Comparison of ENCODE assay signal across 18 cellular contexts in the genomic region with DNA sequence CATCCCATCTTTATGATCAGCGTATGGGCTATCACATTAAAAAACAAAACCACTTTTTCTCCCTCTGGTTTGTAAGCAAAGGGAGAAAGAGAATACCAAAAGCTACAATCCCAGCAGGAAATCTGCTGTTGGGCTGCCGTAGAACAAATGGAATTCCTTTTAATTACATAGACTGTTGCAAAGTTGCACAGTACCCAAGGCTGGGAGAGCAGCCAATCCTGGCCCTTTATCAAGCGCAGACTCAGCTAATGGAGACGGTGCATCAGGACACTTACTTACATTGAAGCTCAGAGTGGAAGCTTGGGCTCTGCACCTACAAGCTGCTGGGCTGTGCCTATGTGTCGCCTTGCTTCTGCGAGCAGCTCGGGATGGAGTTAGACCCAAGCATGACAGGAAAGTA. TPM values are rescaled to one million over a fixed set of nuclear protein-coding genes. Genes with fewer than 3 reads are reported as not detected.
"Had no signal": no experiment of that assay in that cellular context is flagged by ENCODE, and none has a peak within 500 bp of the region (broad histone marks: within the 10 kb centered on the region; RNA-seq: fewer than 3 reads in every experiment).

No MANE protein-coding gene starts in this region.

- H3K36me3 Mint-ChIP-seq: natural killer cell treated with Interleukin-12 subunit alpha and Interleukin-12 subunit beta and Interleukin-15 and Interleukin-18, amount 100 ng/mL, for 72 hours; stimulated activated naive B cell treated with anti-CD40 and anti-IgM and Interleukin-4, amounts not matched to agents 10 μg/mL and 1 μg/mL and 100 μg/mL, for 72 hours had no signal

- H3K36me3 ChIP-seq: cardiac muscle cell, colonic mucosa, right atrium auricular region, transverse colon had no signal

- H3K4me3 Mint-ChIP-seq: activated T-helper 17 cell treated with anti-CD3 and anti-CD28 coated beads, Interleukin-2, amount 50 U/mL, for 72 hours; natural killer cell treated with Interleukin-12 subunit alpha and Interleukin-12 subunit beta and Interleukin-15 and Interleukin-18, amount 100 ng/mL, for 72 hours; stimulated activated naive B cell treated with anti-CD40 and anti-IgM and Interleukin-4, amounts not matched to agents 10 μg/mL and 1 μg/mL and 100 μg/mL, for 72 hours had no signal

- DNase-seq: activated CD4-positive, alpha-beta T cell treated with anti-CD3 and anti-CD28 coated beads, Interleukin-2, amount 50 U/mL, for 4 hours; activated naive CD4-positive, alpha-beta T cell treated with Interleukin-2 at 50 U/mL for 16 hours; colonic mucosa; hippocampal formation; kidney; left ventricle myocardium superior; mesendoderm; stimulated activated CD4-positive, alpha-beta T cell treated with anti-CD3 and anti-CD28 coated beads, Interleukin-15, amount 100 ng/mL, for 24 hours; stimulated activated CD4-positive, alpha-beta T cell treated with anti-CD3 and anti-CD28 coated beads, Interleukin-4, amount 100 ng/mL, for 1 hour; stimulated activated naive B cell treated with anti-CD40 and anti-IgM and Interleukin-4, amounts not matched to agents 10 μg/mL and 1 μg/mL and 100 μg/mL, for 72 hours; transverse colon had no signal

- H3K27ac Mint-ChIP-seq: activated T-helper 17 cell treated with anti-CD3 and anti-CD28 coated beads, Interleukin-2, amount 50 U/mL, for 72 hours; natural killer cell treated with Interleukin-12 subunit alpha and Interleukin-12 subunit beta and Interleukin-15 and Interleukin-18, amount 100 ng/mL, for 72 hours; stimulated activated naive B cell treated with anti-CD40 and anti-IgM and Interleukin-4, amounts not matched to agents 10 μg/mL and 1 μg/mL and 100 μg/mL, for 72 hours had no signal

- H3K9me3 ChIP-seq: colonic mucosa, right atrium auricular region, transverse colon had no signal

- ATAC-seq: activated CD4-positive, CD25-positive, alpha-beta regulatory T cell treated with anti-CD3 and anti-CD28 coated beads, Interleukin-2, amount 50 U/mL, for 24 hours; activated T-helper 17 cell treated with anti-CD3 and anti-CD28 coated beads, Interleukin-2, amount 50 U/mL, for 72 hours; left ventricle myocardium superior; natural killer cell treated with Interleukin-12 subunit alpha and Interleukin-12 subunit beta and Interleukin-15 and Interleukin-18, amount 100 ng/mL, for 72 hours; stimulated activated naive B cell treated with anti-CD40 and anti-IgM and Interleukin-4, amounts not matched to agents 10 μg/mL and 1 μg/mL and 100 μg/mL, for 72 hours had no signal

- H3K9me3 Mint-ChIP-seq: activated T-helper 17 cell treated with anti-CD3 and anti-CD28 coated beads, Interleukin-2, amount 50 U/mL, for 72 hours; stimulated activated naive B cell treated with anti-CD40 and anti-IgM and Interleukin-4, amounts not matched to agents 10 μg/mL and 1 μg/mL and 100 μg/mL, for 72 hours had no signal

- H3K4me1 Mint-ChIP-seq: activated T-helper 17 cell treated with anti-CD3 and anti-CD28 coated beads, Interleukin-2, amount 50 U/mL, for 72 hours had no signal

- H3K4me1 ChIP-seq: colonic mucosa, right atrium auricular region, transverse colon had no signal

- H3K4me3 ChIP-seq: cardiac muscle cell, colonic mucosa, right atrium auricular region, SK-N-MC, skin epidermis, transverse colon had no signal

- H3K27me3 ChIP-seq: cardiac muscle cell, colonic mucosa, right atrium auricular region had no signal

- H3K27ac ChIP-seq: cardiac muscle cell, colonic mucosa, right atrium auricular region, SK-N-MC, skin epidermis, transverse colon had no signal

RNA-seq across cellular contexts. Expression of a gene that starts 15.2 kb away (rescaled TPM):
- total RNA-seq: colonic mucosa, left ventricle myocardium superior, right atrium auricular region, transverse colon had no signal
